Comparison of ENCODE assay signal across 9 cellular contexts in the genomic region with DNA sequence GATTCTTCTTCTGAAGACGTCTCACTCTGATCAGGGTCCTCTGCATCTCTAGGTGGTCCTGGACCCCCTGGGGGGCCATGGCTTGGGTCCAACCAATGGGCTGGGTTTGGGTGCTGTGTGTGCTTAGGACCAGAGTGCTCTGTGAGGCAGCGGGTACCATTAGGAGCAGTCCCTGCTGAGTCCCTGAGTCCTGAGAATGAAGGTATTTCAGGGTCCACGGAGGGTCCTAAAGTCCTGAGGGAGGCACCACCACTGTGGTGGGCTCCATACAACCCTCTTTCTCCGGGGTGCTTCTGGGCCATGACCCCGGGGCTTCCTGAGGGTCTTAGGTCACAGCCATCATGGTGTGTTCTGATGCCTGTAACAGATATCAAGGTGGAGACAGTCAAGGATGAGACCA. TPM values are rescaled to one million over a fixed set of nuclear protein-coding genes. Genes with fewer than 3 reads are reported as not detected.
A peak's percentile ranks its signal among the peaks of the same experiment; 100 is the strongest.
DNase-seq lines count a peak whose midpoint lies in the region; ATAC-seq, FAIRE-seq and TF ChIP-seq lines count a peak whose summit lies in the region.
"Had no signal": no experiment of that assay in that cellular context is flagged by ENCODE, and none has a peak within 500 bp of the region (broad histone marks: within the 10 kb centered on the region; RNA-seq: fewer than 3 reads in every experiment).

No MANE protein-coding gene starts in this region.

- no peaks in the 10 kb centered on the region for H4K20me1 ChIP-seq in OCI-LY1 (ENCODE audit: insufficient read depth, low read length)
- H4K20me1 ChIP-seq in osteoblast (ENCODE audit: insufficient read depth, low read length) = no peaks in the 10 kb centered on the region

- H3K4me1 Mint-ChIP-seq in CD8-positive, alpha-beta T cell (ENCODE audit: low read depth) = peaks cover 64% of the 10 kb centered on the region
- peaks cover 43 to 47% of the 10 kb centered on the region in 2 donors for H3K4me1 Mint-ChIP-seq in effector memory CD8-positive, alpha-beta T cell (ENCODE audit: low read depth in 2 of 2)

- FAIRE-seq in D721Med (lab: Jason Lieb, UNC) = no peak
- FAIRE-seq: GM18507 had no signal

- no peak overlapping the region for H3K27ac ChIP-seq in CD8-positive, alpha-beta T cell (ENCODE audit: low read depth, low read length)
- peak overlapping the region; percentile 79 for H3K27ac ChIP-seq in OCI-LY1 (ENCODE audit: low read depth, low read length, poor library complexity, severe bottlenecking)
- H3K27ac ChIP-seq in osteoblast (ENCODE audit: low read depth, low read length) = peak overlapping the region; percentile 67

- H3K27me3 Mint-ChIP-seq in CD8-positive, alpha-beta T cell (ENCODE audit: low read depth) = no peaks in the 10 kb centered on the region
- H3K27me3 Mint-ChIP-seq in effector memory CD8-positive, alpha-beta T cell = no peaks in the 10 kb centered on the region

- POLR2A ChIA-PET in CD8-positive, alpha-beta T cell (lab: Charles Lee) = interaction anchor here (4.0 to 5.8 kb wide), 5 partner anchors 10 to 145 kb away, joined by 24 to 115 read pairs (median 38); partner anchors contain the start of genes DGKA, ORMDL2, PYM1 and RAB5B

- H3K9ac ChIP-seq in OCI-LY1 (ENCODE audit: low read length) = peak overlapping the region; percentile 62

- H3K79me2 ChIP-seq in OCI-LY1 (ENCODE audit: insufficient read depth, low read length) = peaks cover 6% of the 10 kb centered on the region
- peaks cover 39% of the 10 kb centered on the region for H3K79me2 ChIP-seq in osteoblast (ENCODE audit: insufficient read depth, low read length)

- peak overlapping the region; percentile 99 for H3K4me3 Mint-ChIP-seq in CD8-positive, alpha-beta T cell
- H3K4me3 Mint-ChIP-seq in effector memory CD8-positive, alpha-beta T cell = peak overlapping the region; percentile 96 to 99

- peaks cover 5% of the 10 kb centered on the region; the same call in 1 of the 2 replicates for H3F3A ChIP-seq in OCI-LY1 (ENCODE audit: insufficient read depth, low read length)

- no peaks in the 10 kb centered on the region for H3K36me3 ChIP-seq in CD8-positive, alpha-beta T cell (ENCODE audit: insufficient read depth, low read length)
- H3K36me3 ChIP-seq in OCI-LY1 (ENCODE audit: insufficient read depth, low read length) (peaks cover 25% of the 10 kb centered on the region; the same call in 1 of the 2 replicates), osteoblast (ENCODE audit: insufficient read depth, low read length) (peaks cover 11% of the 10 kb centered on the region)

- no peaks in the 10 kb centered on the region for H3K9me2 ChIP-seq in OCI-LY1 (ENCODE audit: low read depth, low read length)

- peak overlapping the region; percentile 95 for H3K27ac Mint-ChIP-seq in CD8-positive, alpha-beta T cell
- H3K27ac Mint-ChIP-seq in effector memory CD8-positive, alpha-beta T cell = peak overlapping the region; percentile 20 to 88

- CTCF ChIA-PET in CD8-positive, alpha-beta T cell (lab: Charles Lee) = interaction anchor here (5.1 kb wide), 1 partner anchor 9 kb away, joined by 42 read pairs; the partner anchor contains the start of genes ORMDL2 and SARNP

- intact Hi-C loops in CD8-positive, alpha-beta T cell (cut with DNase I, micrococcal nuclease) = loop anchor here in 1 of 2 experiments (5.0 to 10.0 kb wide), 2 partner anchors 274 to 806 kb away; partner anchors contain the start of genes BAZ2A and PA2G4

- H3K27me3 ChIP-seq in CD8-positive, alpha-beta T cell (ENCODE audit: insufficient read depth, low read length) = no peaks in the 10 kb centered on the region
- no peaks in the 10 kb centered on the region for H3K27me3 ChIP-seq in OCI-LY1 (ENCODE audit: insufficient read depth, low read length)
- no peaks in the 10 kb centered on the region for H3K27me3 ChIP-seq in osteoblast (ENCODE audit: insufficient read depth, low read length)

- no peak overlapping the region for H2AFZ ChIP-seq in OCI-LY1 (ENCODE audit: low read length)
- no peak overlapping the region for H2AFZ ChIP-seq in osteoblast (ENCODE audit: low read length)

- peak overlapping the region; percentile 84 for H3K4me2 ChIP-seq in OCI-LY1 (ENCODE audit: low read length)
- peak overlapping the region; percentile 72 for H3K4me2 ChIP-seq in osteoblast (ENCODE audit: insufficient read depth, low read length)

- no peak for ATAC-seq in CD8-positive, alpha-beta T cell
- ATAC-seq in effector memory CD8-positive, alpha-beta T cell (replicated peaks) = no peak

- DNase-seq in CD8-positive, alpha-beta T cell = no peak
- DNase-seq in effector memory CD8-positive, alpha-beta T cell = no peak
- DNase-seq in osteoblast (ENCODE audit: insufficient read length, low spot score, missing footprints) (no peak), D721Med (ENCODE audit: insufficient read length, low spot score) (no peak), NCI-H774 (lab: John Stamatoyannopoulos, UW) (no peak), epidermal melanocyte (ENCODE audit: insufficient read length, low spot score) (no peak), NCI-H510A (lab: John Stamatoyannopoulos, UW) (no peak)

- peaks cover 45% of the 10 kb centered on the region for H3K4me1 ChIP-seq in CD8-positive, alpha-beta T cell (ENCODE audit: insufficient read depth, low read length)
- H3K4me1 ChIP-seq in OCI-LY1 (ENCODE audit: insufficient read depth, low read length, severe bottlenecking) (peaks cover 61% of the 10 kb centered on the region), osteoblast (ENCODE audit: insufficient read depth, low read length) (peaks cover 23% of the 10 kb centered on the region)

- H3K4me3 ChIP-seq in CD8-positive, alpha-beta T cell (ENCODE audit: low read depth, low read length) = no peak overlapping the region
- H3K4me3 ChIP-seq in OCI-LY1 (ENCODE audit: low read depth, low read length, poor library complexity, severe bottlenecking) = peak overlapping the region; percentile 82
- H3K4me3 ChIP-seq in osteoblast (ENCODE audit: insufficient read depth, low read length) = peak overlapping the region; percentile 82

- no peaks in the 10 kb centered on the region for H3K9me3 Mint-ChIP-seq in CD8-positive, alpha-beta T cell
- H3K9me3 Mint-ChIP-seq in effector memory CD8-positive, alpha-beta T cell = no peaks in the 10 kb centered on the region

- peaks cover 28% of the 10 kb centered on the region for H3K36me3 Mint-ChIP-seq in CD8-positive, alpha-beta T cell
- H3K36me3 Mint-ChIP-seq in effector memory CD8-positive, alpha-beta T cell (ENCODE audit: insufficient read depth) = peaks cover 23% of the 10 kb centered on the region

- no peak for TF ChIP-seq CTCF in CD8-positive, alpha-beta T cell (IDR thresholded peaks at IDR 0.05)
- TF ChIP-seq CTCF in OCI-LY1 (IDR thresholded peaks at IDR 0.05; ENCODE audit: low read length) = no peak
- no peak for TF ChIP-seq CTCF in osteoblast (IDR thresholded peaks at IDR 0.05; ENCODE audit: extremely low read depth, low read depth, low read length)
- no peak for TF ChIP-seq CTCF in D721Med (IDR thresholded peaks at IDR 0.05; ENCODE audit: insufficient read depth, missing control alignments)

- no peaks in the 10 kb centered on the region for H3K9me3 ChIP-seq in CD8-positive, alpha-beta T cell (ENCODE audit: low read length)
- H3K9me3 ChIP-seq in OCI-LY1 (ENCODE audit: low read length) (no peaks in the 10 kb centered on the region), osteoblast (ENCODE audit: low read depth, low read length) (no peaks in the 10 kb centered on the region)

RNA-seq across cellular contexts. Expression of gene DNAJC14, which starts 1.0 kb away (rescaled TPM):
- 10 to 100 TPM; 22.3 to 24.0 TPM for total RNA-seq in CD8-positive, alpha-beta T cell
- 40.1 and 41.6 TPM in 2 replicates for total RNA-seq in osteoblast

RNA-seq across cellular contexts. Expression of gene ORMDL2, which starts 10.5 kb away (rescaled TPM):
- 10 to 100 TPM; 13.2 to 15.1 TPM for total RNA-seq in CD8-positive, alpha-beta T cell
- total RNA-seq in osteoblast = 9.4 and 10.1 TPM in 2 replicates

RNA-seq across cellular contexts. Expression of gene SARNP, which starts 10.8 kb away (rescaled TPM):
- total RNA-seq in CD8-positive, alpha-beta T cell = 10 to 100 TPM; 48.0 to 50.3 TPM
- total RNA-seq in osteoblast = 53.6 and 56.6 TPM in 2 replicates

RNA-seq across cellular contexts. Expression of gene MMP19, which starts 14.4 kb away (rescaled TPM):
- total RNA-seq in CD8-positive, alpha-beta T cell = not detected
- 13.0 and 14.7 TPM in 2 replicates for total RNA-seq in osteoblast
